Comparison of ENCODE assay signal across 1 cellular context in the genomic region with DNA sequence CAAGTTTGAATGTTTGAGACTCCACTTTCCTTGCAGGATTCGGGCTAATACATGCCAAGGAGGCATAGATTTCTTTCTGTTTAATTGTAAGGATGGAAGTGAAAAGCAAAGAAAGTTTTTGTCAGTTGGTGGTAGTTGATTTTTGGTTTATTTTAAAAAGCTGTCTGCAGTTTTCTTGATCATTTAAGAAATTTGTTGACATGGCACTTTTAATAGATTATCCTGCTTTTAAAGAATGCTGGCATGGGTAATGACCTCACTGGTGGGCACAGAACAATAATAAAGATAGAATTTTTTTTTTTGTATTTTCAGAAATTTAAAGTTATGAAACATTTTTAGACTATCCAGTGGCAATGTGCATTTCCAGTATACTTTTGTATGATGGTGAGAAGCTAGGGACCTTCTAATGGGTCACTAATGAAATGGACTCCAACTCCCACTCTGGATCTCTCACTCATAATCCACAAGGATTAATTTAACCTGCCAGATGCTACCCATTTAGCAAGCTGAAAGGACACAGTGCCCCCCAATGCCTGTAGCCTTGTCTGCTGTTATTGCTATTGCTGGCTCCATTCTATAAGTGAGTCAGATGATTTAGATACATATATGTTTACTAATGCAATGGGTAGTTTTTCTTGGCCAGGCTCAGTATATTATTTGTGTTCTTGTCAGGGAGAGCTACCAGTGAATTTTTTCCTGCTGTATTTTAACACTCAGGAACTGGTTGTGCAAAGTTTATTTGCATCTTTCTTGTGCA.
TF ChIP-seq lines count a peak whose summit lies in the region.

No MANE protein-coding gene starts in this region.

TF ChIP-seq in GM23338, 12 proteins besides CTCF, POLR2A, EP300 and RAD21 (continued from another document):
- TF ChIP-seq, protein P1, sequence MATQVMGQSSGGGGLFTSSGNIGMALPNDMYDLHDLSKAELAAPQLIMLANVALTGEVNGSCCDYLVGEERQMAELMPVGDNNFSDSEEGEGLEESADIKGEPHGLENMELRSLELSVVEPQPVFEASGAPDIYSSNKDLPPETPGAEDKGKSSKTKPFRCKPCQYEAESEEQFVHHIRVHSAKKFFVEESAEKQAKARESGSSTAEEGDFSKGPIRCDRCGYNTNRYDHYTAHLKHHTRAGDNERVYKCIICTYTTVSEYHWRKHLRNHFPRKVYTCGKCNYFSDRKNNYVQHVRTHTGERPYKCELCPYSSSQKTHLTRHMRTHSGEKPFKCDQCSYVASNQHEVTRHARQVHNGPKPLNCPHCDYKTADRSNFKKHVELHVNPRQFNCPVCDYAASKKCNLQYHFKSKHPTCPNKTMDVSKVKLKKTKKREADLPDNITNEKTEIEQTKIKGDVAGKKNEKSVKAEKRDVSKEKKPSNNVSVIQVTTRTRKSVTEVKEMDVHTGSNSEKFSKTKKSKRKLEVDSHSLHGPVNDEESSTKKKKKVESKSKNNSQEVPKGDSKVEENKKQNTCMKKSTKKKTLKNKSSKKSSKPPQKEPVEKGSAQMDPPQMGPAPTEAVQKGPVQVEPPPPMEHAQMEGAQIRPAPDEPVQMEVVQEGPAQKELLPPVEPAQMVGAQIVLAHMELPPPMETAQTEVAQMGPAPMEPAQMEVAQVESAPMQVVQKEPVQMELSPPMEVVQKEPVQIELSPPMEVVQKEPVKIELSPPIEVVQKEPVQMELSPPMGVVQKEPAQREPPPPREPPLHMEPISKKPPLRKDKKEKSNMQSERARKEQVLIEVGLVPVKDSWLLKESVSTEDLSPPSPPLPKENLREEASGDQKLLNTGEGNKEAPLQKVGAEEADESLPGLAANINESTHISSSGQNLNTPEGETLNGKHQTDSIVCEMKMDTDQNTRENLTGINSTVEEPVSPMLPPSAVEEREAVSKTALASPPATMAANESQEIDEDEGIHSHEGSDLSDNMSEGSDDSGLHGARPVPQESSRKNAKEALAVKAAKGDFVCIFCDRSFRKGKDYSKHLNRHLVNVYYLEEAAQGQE (IDR thresholded peaks at IDR 0.05; ENCODE audit: unreplicated experiment) = no peak
- TF ChIP-seq, protein P2, sequence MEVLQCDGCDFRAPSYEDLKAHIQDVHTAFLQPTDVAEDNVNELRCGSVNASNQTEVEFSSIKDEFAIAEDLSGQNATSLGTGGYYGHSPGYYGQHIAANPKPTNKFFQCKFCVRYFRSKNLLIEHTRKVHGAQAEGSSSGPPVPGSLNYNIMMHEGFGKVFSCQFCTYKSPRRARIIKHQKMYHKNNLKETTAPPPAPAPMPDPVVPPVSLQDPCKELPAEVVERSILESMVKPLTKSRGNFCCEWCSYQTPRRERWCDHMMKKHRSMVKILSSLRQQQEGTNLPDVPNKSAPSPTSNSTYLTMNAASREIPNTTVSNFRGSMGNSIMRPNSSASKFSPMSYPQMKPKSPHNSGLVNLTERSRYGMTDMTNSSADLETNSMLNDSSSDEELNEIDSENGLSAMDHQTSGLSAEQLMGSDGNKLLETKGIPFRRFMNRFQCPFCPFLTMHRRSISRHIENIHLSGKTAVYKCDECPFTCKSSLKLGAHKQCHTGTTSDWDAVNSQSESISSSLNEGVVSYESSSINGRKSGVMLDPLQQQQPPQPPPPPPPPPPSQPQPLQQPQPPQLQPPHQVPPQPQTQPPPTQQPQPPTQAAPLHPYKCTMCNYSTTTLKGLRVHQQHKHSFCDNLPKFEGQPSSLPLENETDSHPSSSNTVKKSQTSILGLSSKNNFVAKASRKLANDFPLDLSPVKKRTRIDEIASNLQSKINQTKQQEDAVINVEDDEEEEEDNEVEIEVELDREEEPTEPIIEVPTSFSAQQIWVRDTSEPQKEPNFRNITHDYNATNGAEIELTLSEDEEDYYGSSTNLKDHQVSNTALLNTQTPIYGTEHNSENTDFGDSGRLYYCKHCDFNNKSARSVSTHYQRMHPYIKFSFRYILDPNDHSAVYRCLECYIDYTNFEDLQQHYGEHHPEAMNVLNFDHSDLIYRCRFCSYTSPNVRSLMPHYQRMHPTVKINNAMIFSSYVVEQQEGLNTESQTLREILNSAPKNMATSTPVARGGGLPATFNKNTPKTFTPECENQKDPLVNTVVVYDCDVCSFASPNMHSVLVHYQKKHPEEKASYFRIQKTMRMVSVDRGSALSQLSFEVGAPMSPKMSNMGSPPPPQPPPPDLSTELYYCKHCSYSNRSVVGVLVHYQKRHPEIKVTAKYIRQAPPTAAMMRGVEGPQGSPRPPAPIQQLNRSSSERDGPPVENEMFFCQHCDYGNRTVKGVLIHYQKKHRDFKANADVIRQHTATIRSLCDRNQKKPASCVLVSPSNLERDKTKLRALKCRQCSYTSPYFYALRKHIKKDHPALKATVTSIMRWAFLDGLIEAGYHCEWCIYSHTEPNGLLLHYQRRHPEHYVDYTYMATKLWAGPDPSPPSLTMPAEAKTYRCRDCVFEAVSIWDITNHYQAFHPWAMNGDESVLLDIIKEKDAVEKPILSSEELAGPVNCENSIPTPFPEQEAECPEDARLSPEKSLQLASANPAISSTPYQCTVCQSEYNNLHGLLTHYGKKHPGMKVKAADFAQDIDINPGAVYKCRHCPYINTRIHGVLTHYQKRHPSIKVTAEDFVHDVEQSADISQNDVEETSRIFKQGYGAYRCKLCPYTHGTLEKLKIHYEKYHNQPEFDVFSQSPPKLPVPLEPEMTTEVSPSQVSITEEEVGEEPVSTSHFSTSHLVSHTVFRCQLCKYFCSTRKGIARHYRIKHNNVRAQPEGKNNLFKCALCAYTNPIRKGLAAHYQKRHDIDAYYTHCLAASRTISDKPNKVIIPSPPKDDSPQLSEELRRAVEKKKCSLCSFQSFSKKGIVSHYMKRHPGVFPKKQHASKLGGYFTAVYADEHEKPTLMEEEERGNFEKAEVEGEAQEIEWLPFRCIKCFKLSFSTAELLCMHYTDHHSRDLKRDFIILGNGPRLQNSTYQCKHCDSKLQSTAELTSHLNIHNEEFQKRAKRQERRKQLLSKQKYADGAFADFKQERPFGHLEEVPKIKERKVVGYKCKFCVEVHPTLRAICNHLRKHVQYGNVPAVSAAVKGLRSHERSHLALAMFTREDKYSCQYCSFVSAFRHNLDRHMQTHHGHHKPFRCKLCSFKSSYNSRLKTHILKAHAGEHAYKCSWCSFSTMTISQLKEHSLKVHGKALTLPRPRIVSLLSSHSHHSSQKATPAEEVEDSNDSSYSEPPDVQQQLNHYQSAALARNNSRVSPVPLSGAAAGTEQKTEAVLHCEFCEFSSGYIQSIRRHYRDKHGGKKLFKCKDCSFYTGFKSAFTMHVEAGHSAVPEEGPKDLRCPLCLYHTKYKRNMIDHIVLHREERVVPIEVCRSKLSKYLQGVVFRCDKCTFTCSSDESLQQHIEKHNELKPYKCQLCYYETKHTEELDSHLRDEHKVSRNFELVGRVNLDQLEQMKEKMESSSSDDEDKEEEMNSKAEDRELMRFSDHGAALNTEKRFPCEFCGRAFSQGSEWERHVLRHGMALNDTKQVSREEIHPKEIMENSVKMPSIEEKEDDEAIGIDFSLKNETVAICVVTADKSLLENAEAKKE (CRISPR knock-in tag; IDR thresholded peaks at IDR 0.05) = no peak
- no peak for TF ChIP-seq JUNB (IDR thresholded peaks at IDR 0.05; ENCODE audit: unreplicated experiment)
- TF ChIP-seq EZH2 (IDR thresholded peaks at IDR 0.05; ENCODE audit: low read depth, unreplicated experiment) = no peak
